22 cellular contexts compared by ENCODE assay signal in genomic region chr14:79354336-79354735, GRCh38.
"Had no signal": no experiment of that assay in that cellular context is flagged by ENCODE, and none has a peak within 500 bp of the region (broad histone marks: within the 10 kb centered on the region; RNA-seq: fewer than 3 reads in every experiment).

No MANE protein-coding gene starts in this region.

- H3K9ac ChIP-seq: SK-N-SH had no signal

- H3K4me3 ChIP-seq: SJSA1 had no signal

- H3K27ac ChIP-seq: HL-60, SJSA1 had no signal

- H3K4me2 ChIP-seq: SK-N-SH had no signal

- H3K27me3 ChIP-seq: SJSA1 had no signal

- H3K4me1 ChIP-seq: SJSA1 had no signal

- DNase-seq: KBM-7, MV-4-11, NCI-H1048, NCI-H1105, NCI-H1417, NCI-H1436 treated with DMSO at 0.1 percent for 48 hours, NCI-H1694, NCI-H187 treated with DMSO at 0.1 percent for 48 hours, NCI-H2029 treated with DMSO at 0.1 percent for 48 hours, NCI-H2171, NCI-H226, NCI-H446, NCI-H510A, NCI-H524 treated with DMSO at 0.1 percent for 48 hours, NCI-H69, NCI-H774, Right ventricle myocardium superior, RPMI8226, SIG-M5, SK-N-SH had no signal

- H3K9me3 ChIP-seq: SJSA1, SK-N-SH had no signal

- H3K36me3 ChIP-seq: SJSA1 had no signal
